19 cellular contexts compared by ENCODE assay signal in genomic region chr10:63548860-63549259, GRCh38. TPM values are rescaled to one million over a fixed set of nuclear protein-coding genes. Genes with fewer than 3 reads are reported as not detected.
DNase-seq lines count a peak whose midpoint lies in the region; ATAC-seq, FAIRE-seq and TF ChIP-seq lines count a peak whose summit lies in the region.
"Had no signal": no experiment of that assay in that cellular context is flagged by ENCODE, and none has a peak within 500 bp of the region (broad histone marks: within the 10 kb centered on the region; RNA-seq: fewer than 3 reads in every experiment).

No MANE protein-coding gene starts in this region.

- no peak for TF ChIP-seq CTCF in C4-2B (conservative IDR thresholded peaks at IDR 0.05)
- TF ChIP-seq CTCF in PC-9 (conservative IDR thresholded peaks at IDR 0.05): no peak

- H3K27me3 ChIP-seq in PC-9 (ENCODE audit: insufficient read depth, low read depth): no peaks in the 10 kb centered on the region
- H3K27me3 ChIP-seq: BE2C had no signal

- H3K9me3 ChIP-seq in PC-9 (ENCODE audit: insufficient read depth, low read depth): no peaks in the 10 kb centered on the region
- H3K9me3 ChIP-seq: BE2C, HAP-1 had no signal

- no peaks in the 10 kb centered on the region for H3K9me2 ChIP-seq in PC-9 (ENCODE audit: insufficient read depth)

- H3F3A ChIP-seq in PC-9 (ENCODE audit: insufficient read depth, low read depth): peaks cover 19% of the 10 kb centered on the region

- H3K4me1 ChIP-seq in PC-9 (replicated peaks; ENCODE audit: insufficient read depth): peaks cover 29% of the 10 kb centered on the region

- peaks cover 3% of the 10 kb centered on the region; the same call in 1 of the 2 replicates for H3K36me3 ChIP-seq in PC-9 (ENCODE audit: low read depth)
- H3K36me3 ChIP-seq: BE2C, HAP-1 had no signal

- CTCF ChIA-PET in PC-9 (lab: Charles Lee): no interaction called here

- ATAC-seq in GM21360 (IDR thresholded peaks at IDR 0.05; ENCODE audit: unreplicated experiment) (no peak), GM18909 (IDR thresholded peaks at IDR 0.05; ENCODE audit: poor library complexity, unreplicated experiment) (no peak)
- ATAC-seq: K562 had no signal

- intact Hi-C loops in PC-9 (cut with micrococcal nuclease; ENCODE audit: unreplicated experiment): no loop called here

- peaks cover 57% of the 10 kb centered on the region for H3K79me2 ChIP-seq in PC-9 (ENCODE audit: low read depth)

- no peak overlapping the region for H3K4me3 ChIP-seq in PC-9
- H3K4me3 ChIP-seq: HAP-1, K562 had no signal

- no peak overlapping the region for H2AFZ ChIP-seq in PC-9

- no TSS peak for BruUV-seq in PC-9 (replicated peaks; lab: Mats Ljungman, UMichigan)

- H3K27ac ChIP-seq in C4-2B: peak overlapping the region; percentile 49
- H3K27ac ChIP-seq in PC-9: no peak overlapping the region
- H3K27ac ChIP-seq: HL-60 had no signal

- POLR2A ChIA-PET in PC-9 (lab: Charles Lee; ENCODE audit: unreplicated experiment): no interaction called here

- H3K4me2 ChIP-seq in PC-9: peak overlapping the region; percentile 6; the same call in 1 of the 2 replicates

- FAIRE-seq in islet of Langerhans (lab: Jason Lieb, UNC): peak; percentile 27
- FAIRE-seq: A204.1, G401.6, GM12891, K562 had no signal

- no peaks in the 10 kb centered on the region for H4K20me1 ChIP-seq in PC-9 (ENCODE audit: insufficient read depth)

- DNase-seq in DMS53 (lab: John Stamatoyannopoulos, UW) (peak; percentile 39), PC-9 (peak in 1 of 2 experiments; percentile 40), 8988T (no peak), NCI-H1930 (lab: John Stamatoyannopoulos, UW) (no peak)
- DNase-seq: ACHN; BE2C; C1 segment of cervical spinal cord; CD4-positive, alpha-beta T cell; IMR-90 had no signal

RNA-seq across cellular contexts. Expression of gene REEP3, which starts 27.7 kb away (rescaled TPM):
- total RNA-seq in PC-9 (2021): 42.3 and 56.4 TPM in 2 replicates
